18 cellular contexts compared by ENCODE assay signal in genomic region chr5:176844281-176844680, GRCh38. TPM values are rescaled to one million over a fixed set of nuclear protein-coding genes. Genes with fewer than 3 reads are reported as not detected.
A peak's percentile ranks its signal among the peaks of the same experiment; 100 is the strongest.
DNase-seq lines count a peak whose midpoint lies in the region; ATAC-seq and TF ChIP-seq lines count a peak whose summit lies in the region.
"Had no signal": no experiment of that assay in that cellular context is flagged by ENCODE, and none has a peak within 500 bp of the region (broad histone marks: within the 10 kb centered on the region; RNA-seq: fewer than 3 reads in every experiment).

No MANE protein-coding gene starts in this region.

- no peak overlapping the region for H3K23ac ChIP-seq in IMR-90 (ENCODE audit: low read depth, low read length)

- peaks cover 15 to 27% (median 22%) of the 10 kb centered on the region in 10 experiments for H3K4me1 ChIP-seq in BLaER1 treated with 17β-estradiol and CSF1 and Interleukin-3, amounts not matched to agents 10 nM and 100 nM
- H3K4me1 ChIP-seq in IMR-90 (ENCODE audit: control insufficient read depth, insufficient read depth, low read length) (no peaks in the 10 kb centered on the region; the same call in 1 of the 2 replicates), parathyroid adenoma (peaks cover 56% of the 10 kb centered on the region), spleen (no peaks in the 10 kb centered on the region)
- H3K4me1 ChIP-seq: HAP-1 had no signal

- no peak overlapping the region for H2BK5ac ChIP-seq in IMR-90 (ENCODE audit: low read depth, low read length, poor library complexity, severe bottlenecking)

- peak overlapping the region; percentile 48 to 86 (median 70); a peak in 19 of 22 replicates for H3K4me2 ChIP-seq in BLaER1 treated with 17β-estradiol and CSF1 and Interleukin-3, amounts not matched to agents 10 nM and 100 nM
- no peak overlapping the region for H3K4me2 ChIP-seq in IMR-90 (ENCODE audit: low read depth, low read length)
- H3K4me2 ChIP-seq in parathyroid adenoma (ENCODE audit: low read length), result no peak overlapping the region

- peak overlapping the region; percentile 23 for H2AFZ ChIP-seq in IMR-90 (replicated peaks; ENCODE audit: low read length, poor library complexity)
- peak overlapping the region; percentile 72 for H2AFZ ChIP-seq in parathyroid adenoma
- H2AFZ ChIP-seq: GM23248 had no signal

- no peak overlapping the region for H3K56ac ChIP-seq in IMR-90 (ENCODE audit: extremely low read depth, insufficient read depth, low read length)

- H2AK9ac ChIP-seq in IMR-90 (replicated peaks; ENCODE audit: low read depth, low read length, poor library complexity), result no peak overlapping the region

- POLR2A ChIA-PET in IMR-90 (lab: Charles Lee; ENCODE audit: unreplicated experiment) (no interaction called here), RWPE1 (lab: Yijun Ruan, JAX; ENCODE audit: low non-redundant PET) (no interaction called here), GM10248 (lab: Yijun Ruan, JAX) (no interaction called here)

- dilution Hi-C loops in IMR-90 (cut with HindIII; ENCODE audit: low sequenced_read_pairs, unreplicated experiment), result no loop called here

- H2BK120ac ChIP-seq in IMR-90 (ENCODE audit: low read depth, low read length), result no peak overlapping the region

- no peak overlapping the region for H3K18ac ChIP-seq in IMR-90 (ENCODE audit: low read depth, low read length)

- in situ Hi-C loops in IMR-90 (cut with MboI; ENCODE audit: low sequenced_read_pairs), result no loop called here

- peaks cover 5 to 61% (median 26%) of the 10 kb centered on the region in 11 experiments; a peak in 16 of 22 replicates for H3K27me3 ChIP-seq in BLaER1 treated with 17β-estradiol and CSF1 and Interleukin-3, amounts not matched to agents 10 nM and 100 nM
- H3K27me3 ChIP-seq in IMR-90 (ENCODE audit: control insufficient read depth, insufficient read depth, low read length) (peaks cover 43% of the 10 kb centered on the region), parathyroid adenoma (ENCODE audit: control insufficient read depth, insufficient read depth, low read length) (peaks cover 5% of the 10 kb centered on the region), spleen (replicated peaks in 1 of 7) (peaks cover 0 to 100% (median 28%) of the 10 kb centered on the region in 7 donors)

- H3K27me3 Mint-ChIP-seq in nephron progenitor cell (ENCODE audit: low read depth, poor library complexity), result peaks cover 67% of the 10 kb centered on the region

- H3K9me3 ChIP-seq in BLaER1 treated with 17β-estradiol and CSF1 and Interleukin-3, amounts not matched to agents 10 nM and 100 nM (replicated peaks in 1 of 11), result no peaks in the 10 kb centered on the region
- H3K9me3 ChIP-seq in IMR-90 (ENCODE audit: control insufficient read depth, insufficient read depth, low read length) (no peaks in the 10 kb centered on the region), parathyroid adenoma (ENCODE audit: control insufficient read depth, low read length) (no peaks in the 10 kb centered on the region), spleen (no peaks in the 10 kb centered on the region)
- H3K9me3 ChIP-seq: HAP-1 had no signal

- H4K20me1 ChIP-seq in BLaER1 treated with 17β-estradiol and CSF1 and Interleukin-3, amounts not matched to agents 10 nM and 100 nM, result peaks cover 0 to 67% (median 11%) of the 10 kb centered on the region in 11 experiments; a peak in 13 of 22 replicates
- H4K20me1 ChIP-seq in IMR-90 (ENCODE audit: insufficient read depth, low read length), result no peaks in the 10 kb centered on the region

- H2AK5ac ChIP-seq in IMR-90 (ENCODE audit: low read depth, low read length), result no peak overlapping the region

- ATAC-seq in IMR-90 (ENCODE audit: low read depth), result no peak
- ATAC-seq: CD8-positive, alpha-beta T cell had no signal

- H3K4ac ChIP-seq in IMR-90 (ENCODE audit: low read depth, low read length), result no peak overlapping the region

- no peak overlapping the region for H3K27ac Mint-ChIP-seq in nephron progenitor cell
- H3K27ac Mint-ChIP-seq: CD8-positive, alpha-beta T cell; HFFc6; IgD-negative memory B cell had no signal

- TF ChIP-seq CTCF in IMR-90 (conservative IDR thresholded peaks at IDR 0.05; ENCODE audit: low read depth, low read length) (no peak), RWPE1 (conservative IDR thresholded peaks at IDR 0.05; ENCODE audit: low read depth) (no peak), parathyroid adenoma (IDR thresholded peaks at IDR 0.05) (no peak), GM10248 (IDR thresholded peaks at IDR 0.05; ENCODE audit: control extremely low read depth, extremely low read depth, low read depth, missing control alignments) (no peak), nephron progenitor cell (IDR thresholded peaks at IDR 0.05) (no peak), spleen (IDR thresholded peaks at IDR 0.05 in 8 of 11, conservative IDR thresholded peaks at IDR 0.05 in 3 of 11) (no peak)

- H3K9me1 ChIP-seq in IMR-90 (ENCODE audit: insufficient read depth, low read length), result no peaks in the 10 kb centered on the region

- BruUV-seq in IMR-90 (replicated peaks; lab: Mats Ljungman, UMichigan), result no TSS peak

- intact Hi-C loops in IMR-90 (cut with micrococcal nuclease) (no loop called here), spleen (cut with DNase I; ENCODE audit: low total_unique reads) (no loop called here)

- peaks cover 33% of the 10 kb centered on the region for H3K4me1 Mint-ChIP-seq in nephron progenitor cell
- H3K4me1 Mint-ChIP-seq: IgD-negative memory B cell had no signal

- no peak overlapping the region for H3K4me3 Mint-ChIP-seq in nephron progenitor cell
- H3K4me3 Mint-ChIP-seq: CD8-positive, alpha-beta T cell; IgD-negative memory B cell had no signal

- H2BK20ac ChIP-seq in IMR-90 (ENCODE audit: low read depth, low read length), result no peak overlapping the region

- no peak overlapping the region for H4K91ac ChIP-seq in IMR-90 (ENCODE audit: insufficient read depth, low read depth, low read length)

- no peaks in the 10 kb centered on the region for H3K36me3 ChIP-seq in BLaER1 treated with 17β-estradiol and CSF1 and Interleukin-3, amounts not matched to agents 10 nM and 100 nM
- H3K36me3 ChIP-seq in IMR-90 (ENCODE audit: control insufficient read depth, insufficient read depth, low read length) (no peaks in the 10 kb centered on the region), parathyroid adenoma (ENCODE audit: control insufficient read depth, insufficient read depth, low read length) (no peaks in the 10 kb centered on the region), spleen (no peaks in the 10 kb centered on the region)
- H3K36me3 ChIP-seq: HAP-1 had no signal

- H3K9me3 Mint-ChIP-seq in nephron progenitor cell, result no peaks in the 10 kb centered on the region
- H3K9me3 Mint-ChIP-seq: CD8-positive, alpha-beta T cell; HFFc6; IgD-negative memory B cell had no signal

- no peak overlapping the region for H3K4me3 ChIP-seq in BLaER1 treated with 17β-estradiol and CSF1 and Interleukin-3, amounts not matched to agents 10 nM and 100 nM
- H3K4me3 ChIP-seq in IMR-90 (ENCODE audit: insufficient read depth, low read depth, low read length) (no peak overlapping the region), parathyroid adenoma (ENCODE audit: low read depth, low read length) (no peak overlapping the region), spleen (no peak overlapping the region)
- H3K4me3 ChIP-seq: GM23248, HAP-1 had no signal

- 68% methylated on average over 3 of the region's 10 CpGs; no CpG with 5 or more reads in 1 of the 2 experiments for WGBS in IMR-90 (ENCODE audit: extremely low coverage in 2 of 2, insufficient read length in 1 of 2), 2 experiments
- WGBS in spleen, 5 donors, result 80 to 86% (median 84%) methylated on average over 9 to 10 of the region's 10 CpGs

- no peak overlapping the region for H3K27ac ChIP-seq in BLaER1 treated with 17β-estradiol and CSF1 and Interleukin-3, amounts not matched to agents 10 nM and 100 nM
- no peak overlapping the region for H3K27ac ChIP-seq in IMR-90 (ENCODE audit: insufficient read depth, low read length)
- peak overlapping the region; percentile 54 for H3K27ac ChIP-seq in RWPE1
- peak overlapping the region; percentile 89 for H3K27ac ChIP-seq in parathyroid adenoma
- no peak overlapping the region for H3K27ac ChIP-seq in spleen
- H3K27ac ChIP-seq: GM23248 had no signal

- no peak overlapping the region for H3K14ac ChIP-seq in IMR-90 (replicated peaks; ENCODE audit: low read depth, low read length)

- DNase-seq in IMR-90 (no peak), RWPE1 (ENCODE audit: low spot score) (no peak), GM10248 (ENCODE audit: extremely low spot score) (no peak), nephron progenitor cell (no peak), spleen (no peak)
- DNase-seq: AML-193, Calu3, DMS53, DND-41 had no signal

- H3K36me3 Mint-ChIP-seq in nephron progenitor cell (ENCODE audit: low read depth), result no peaks in the 10 kb centered on the region
- H3K36me3 Mint-ChIP-seq: CD8-positive, alpha-beta T cell; IgD-negative memory B cell had no signal

- no peak for TF ChIP-seq POLR2A in IMR-90 (IDR thresholded peaks at IDR 0.05; ENCODE audit: low read depth, low read length)
- no peak for TF ChIP-seq POLR2A in spleen (IDR thresholded peaks at IDR 0.05)

- H2BK15ac ChIP-seq in IMR-90 (ENCODE audit: low read depth, low read length), result no peak overlapping the region

- H3K79me1 ChIP-seq in IMR-90 (ENCODE audit: low read depth in 1 of 2, low read length in 2 of 2), result no peaks in the 10 kb centered on the region

- no peak overlapping the region for H3K9ac ChIP-seq in BLaER1 treated with 17β-estradiol and CSF1 and Interleukin-3, amounts not matched to agents 10 nM and 100 nM
- no peak overlapping the region for H3K9ac ChIP-seq in IMR-90 (ENCODE audit: low read depth, low read length)
- H3K9ac ChIP-seq in parathyroid adenoma, result no peak overlapping the region
- H3K9ac ChIP-seq: GM23248 had no signal

- no peak for TF ChIP-seq RAD21 in IMR-90 (IDR thresholded peaks at IDR 0.05; ENCODE audit: low read length)

- CTCF ChIA-PET in IMR-90 (lab: Yijun Ruan, JAX) (no interaction called here), RWPE1 (lab: Yijun Ruan, JAX) (interaction anchor here (2.0 kb wide), 1 partner anchor 184 kb away, joined by 5 read pairs; no protein-coding TSS in a partner anchor), GM10248 (lab: Yijun Ruan, JAX) (no interaction called here)

- no peak overlapping the region for H4K8ac ChIP-seq in IMR-90 (ENCODE audit: low read depth in 2 of 2, low read length in 2 of 2)

- no peak overlapping the region for H4K5ac ChIP-seq in IMR-90 (ENCODE audit: low read depth, low read length)

- H3K79me2 ChIP-seq in parathyroid adenoma, result no peaks in the 10 kb centered on the region

RNA-seq across cellular contexts. Expression of gene UNC5A, which starts 33.9 kb away (rescaled TPM):
- total RNA-seq in IMR-90 (2012; rRNA removed), result not detected in 2 replicates
- not detected in 2 replicates for polyA plus RNA-seq in IMR-90 (2012; rRNA removed)
- 0.02 TPM in 1 of 2 replicates, not detected in the other for polyA plus RNA-seq in IMR-90 (2012; cell fraction: cytosol; rRNA removed)
- 0.01 and 0.11 TPM in 2 replicates for polyA plus RNA-seq in IMR-90 (2012; cell fraction: nucleus; rRNA removed; ENCODE audit: low replicate concordance)
- not detected for total RNA-seq in spleen
- polyA plus RNA-seq in spleen, result under 1 TPM in 2 of 3 donors, not detected in 1; 0.03 to 0.06 TPM
- total RNA-seq: CD8-positive, alpha-beta T cell; G401; GM23248; HFFc6 had no signal
- polyA plus RNA-seq: BJ, GM23248, IgD-negative memory B cell had no signal

RNA-seq across cellular contexts. Expression of gene HK3, which starts 54.9 kb away (rescaled TPM):
- total RNA-seq in IMR-90 (2012; rRNA removed) (not detected in 2 replicates), spleen (100 to 1,000 TPM in 6 of 7 donors, 10 to 100 TPM in 1; 72.8 to 369 (median 170) TPM)
- polyA plus RNA-seq in IMR-90 (2012; rRNA removed) (not detected in 2 replicates), spleen (100 to 1,000 TPM in 2 of 3 donors, 10 to 100 TPM in 1; 38.8 to 199 (median 151) TPM)
- polyA plus RNA-seq in IMR-90 (2012; cell fraction: cytosol; rRNA removed), result not detected in 2 replicates
- 0.05 and 0.15 TPM in 2 replicates for polyA plus RNA-seq in IMR-90 (2012; cell fraction: nucleus; rRNA removed; ENCODE audit: low replicate concordance)
- total RNA-seq: CD8-positive, alpha-beta T cell; G401; GM23248; HFFc6 had no signal
- polyA plus RNA-seq: BJ, GM23248, IgD-negative memory B cell had no signal

Comparison
In these comparisons a context has a peak if more than half of its experiments do, and no peak if none do; other contexts are left out.
1. H3K27ac ChIP-seq: peak in RWPE1 (single experiment) and parathyroid adenoma (single experiment); none in BLaER1 treated with 17β-estradiol and CSF1 and Interleukin-3, amounts not matched to agents 10 nM and 100 nM (0 of 11), IMR-90 (single experiment) and spleen (0 of 8).
2. H3K4me2 ChIP-seq: peak in BLaER1 treated with 17β-estradiol and CSF1 and Interleukin-3, amounts not matched to agents 10 nM and 100 nM (11 of 11); none in IMR-90 (single experiment) and parathyroid adenoma (single experiment).
3. RNA of gene HK3, which starts 54.9 kb away (total RNA-seq): 72.8 to 369 TPM in spleen; not detected in IMR-90; every median in the first group is over 10 times any median in the second.